ENCODE assay signal across 7 cellular contexts in genomic region chr20:63968136-63968927, GRCh38. TPM values are rescaled to one million over a fixed set of nuclear protein-coding genes. Genes with fewer than 3 reads are reported as not detected.
DNase-seq lines count a peak whose midpoint lies in the region; ATAC-seq and TF ChIP-seq lines count a peak whose summit lies in the region.
"Had no signal": no experiment of that assay in that cellular context is flagged by ENCODE, and none has a peak within 500 bp of the region (broad histone marks: within the 10 kb centered on the region; RNA-seq: fewer than 3 reads in every experiment).

No MANE protein-coding gene starts in this region.

- TF ChIP-seq CTCF in LNCaP clone FGC (IDR thresholded peaks at IDR 0.05; ENCODE audit: control insufficient read depth, extremely low read depth, insufficient read depth) (no peak), gastrocnemius medialis (IDR thresholded peaks at IDR 0.05 in 4 of 5, conservative IDR thresholded peaks at IDR 0.05 in 1 of 5) (no peak)

- ATAC-seq in gastrocnemius medialis = no peak

- intact Hi-C loops in gastrocnemius medialis (cut with DNase I; ENCODE audit: low total_unique reads) = no loop called here

- DNase-seq in LNCaP clone FGC (ENCODE audit: low read depth) = no peak
- DNase-seq in effector memory CD4-positive, alpha-beta T cell = no peak
- DNase-seq in gastrocnemius medialis = peak in 1 of 2 donors; percentile 16
- DNase-seq in AML-193 (lab: John Stamatoyannopoulos, UW) = no peak
- no peak for DNase-seq in NCI-H82 treated with DMSO at 0.1 percent for 48 hours (lab: John Stamatoyannopoulos, UW; ENCODE audit: unreplicated experiment)
- DNase-seq in COR-L47 (lab: John Stamatoyannopoulos, UW) = no peak
- DNase-seq: MV-4-11 had no signal

- TF ChIP-seq POLR2A in gastrocnemius medialis (IDR thresholded peaks at IDR 0.05) = no peak

- peaks cover 7% of the 10 kb centered on the region for H3K36me3 ChIP-seq in effector memory CD4-positive, alpha-beta T cell (ENCODE audit: control insufficient read depth, insufficient read depth, low read length)
- H3K36me3 ChIP-seq in gastrocnemius medialis = peaks cover 0 to 24% of the 10 kb centered on the region in 2 donors

- H3K4me3 ChIP-seq in LNCaP clone FGC (ENCODE audit: low read depth, low read length) (peak overlapping the region; percentile 72), gastrocnemius medialis (peak overlapping the region in 3 of 4 donors; percentile 62 to 67 (median 62))
- H3K4me3 ChIP-seq in effector memory CD4-positive, alpha-beta T cell (ENCODE audit: insufficient read depth, low read depth, low read length, poor library complexity, severe bottlenecking) = peak overlapping the region; percentile 49

- peaks cover 9% of the 10 kb centered on the region for H3K4me1 ChIP-seq in effector memory CD4-positive, alpha-beta T cell (ENCODE audit: control insufficient read depth, insufficient read depth, low read length, poor library complexity, severe bottlenecking)
- H3K4me1 ChIP-seq in gastrocnemius medialis = peaks cover 9 to 16% of the 10 kb centered on the region in 2 donors

- in situ Hi-C loops in gastrocnemius medialis (cut with MboI; ENCODE audit: low sequenced_read_pairs in 4 of 4) = no loop called here

- H3K9me3 ChIP-seq in effector memory CD4-positive, alpha-beta T cell (ENCODE audit: control insufficient read depth, low read length) = no peaks in the 10 kb centered on the region
- H3K9me3 ChIP-seq in gastrocnemius medialis = no peaks in the 10 kb centered on the region

- H3K27ac ChIP-seq in effector memory CD4-positive, alpha-beta T cell (ENCODE audit: insufficient read depth, low read length, poor library complexity, severe bottlenecking) = peak overlapping the region; percentile 74
- peak overlapping the region; percentile 58 to 74 (median 67) for H3K27ac ChIP-seq in gastrocnemius medialis

- H3K27me3 ChIP-seq in effector memory CD4-positive, alpha-beta T cell (replicated peaks; ENCODE audit: control insufficient read depth, insufficient read depth, low read length, poor library complexity, severe bottlenecking) = no peaks in the 10 kb centered on the region
- no peaks in the 10 kb centered on the region for H3K27me3 ChIP-seq in gastrocnemius medialis

RNA-seq across cellular contexts. Expression of gene ZNF512B, which starts 1.4 kb away (rescaled TPM):
- 10 to 100 TPM in 1 of 4 donors, 1 to 10 TPM in 3; 5.7 to 10.9 (median 8.8) TPM for total RNA-seq in gastrocnemius medialis

RNA-seq across cellular contexts. Expression of gene SAMD10, which starts 11.1 kb away (rescaled TPM):
- 1 to 10 TPM in 2 of 4 donors, under 1 TPM in 1, not detected in 1; 0.24 to 1.9 (median 1.0) TPM for total RNA-seq in gastrocnemius medialis

RNA-seq across cellular contexts. Expression of gene UCKL1, which starts 12.1 kb away (rescaled TPM):
- total RNA-seq in gastrocnemius medialis = 10 to 100 TPM; 22.0 to 46.4 (median 27.1) TPM

RNA-seq across cellular contexts. Expression of gene PRPF6, which starts 12.6 kb away (rescaled TPM):
- 10 to 100 TPM; 39.3 to 68.4 (median 47.7) TPM for total RNA-seq in gastrocnemius medialis
